22 cellular contexts compared by ENCODE assay signal in the genomic region with DNA sequence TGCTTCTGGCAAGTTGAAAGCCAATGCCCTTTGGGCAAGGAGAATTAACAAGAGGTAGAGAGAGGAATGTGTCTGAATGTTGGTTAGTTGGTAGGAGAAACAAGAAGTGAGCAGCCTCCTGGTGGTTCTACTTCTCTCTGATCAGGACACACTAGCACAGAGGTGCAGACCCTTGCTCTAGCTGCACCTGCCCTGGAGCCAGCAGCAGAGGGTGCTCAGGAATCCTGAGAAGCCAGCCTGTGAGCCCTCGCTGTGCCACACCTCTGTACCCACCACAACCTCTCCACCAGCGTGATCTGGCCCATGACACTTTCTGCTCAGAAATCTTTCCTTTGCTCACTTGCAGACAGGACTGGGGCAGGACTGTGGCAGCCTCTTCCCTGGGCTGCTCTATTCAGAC.
A peak's percentile ranks its signal among the peaks of the same experiment; 100 is the strongest.
DNase-seq lines count a peak whose midpoint lies in the region; ATAC-seq and TF ChIP-seq lines count a peak whose summit lies in the region.
"Had no signal": no experiment of that assay in that cellular context is flagged by ENCODE, and none has a peak within 500 bp of the region (broad histone marks: within the 10 kb centered on the region; RNA-seq: fewer than 3 reads in every experiment).

No MANE protein-coding gene starts in this region.

- no peak overlapping the region for H3K4me3 Mint-ChIP-seq in GM23338

- peaks cover 18% of the 10 kb centered on the region for H3K4me1 Mint-ChIP-seq in GM23338

- no peak overlapping the region for H2BK5ac ChIP-seq in mesendoderm (ENCODE audit: low read length)

- no peaks in the 10 kb centered on the region for H3K36me3 Mint-ChIP-seq in GM23338 (ENCODE audit: low read depth)

- WGBS in mesendoderm (ENCODE audit: extremely low coverage, insufficient coverage, low lambda C conversion rate) = no CpG with 5 or more reads among the region's 2 CpGs
- 70% methylated on average over 2 of the region's 2 CpGs; no CpG with 5 or more reads in 1 of the 2 donors for WGBS in transverse colon (ENCODE audit: low coverage in 1 of 2), 2 donors

- TF ChIP-seq EP300 in Ishikawa (IDR thresholded peaks at IDR 0.05; ENCODE audit: borderline replicate concordance) (no peak), transverse colon (IDR thresholded peaks at IDR 0.05; ENCODE audit: low read depth) (no peak)

- H3K79me1 ChIP-seq in mesendoderm (ENCODE audit: low read length) = no peaks in the 10 kb centered on the region

- no peak overlapping the region for H4K5ac ChIP-seq in mesendoderm (ENCODE audit: low read length)

- peak; percentile 67 for ATAC-seq in GM23338
- ATAC-seq: Panc1 had no signal

- H3K4me2 ChIP-seq in GM23338 (no peak overlapping the region), mesendoderm (ENCODE audit: low read length) (no peak overlapping the region)

- in situ Hi-C loops in transverse colon (cut with MboI; ENCODE audit: low pct_ligation_motif_present in 1 of 4, low pct_unique_long_range_greater_than_20kb in 1 of 4, low sequenced_read_pairs in 3 of 4) = no loop called here

- intact Hi-C loops in transverse colon (cut with DNase I; ENCODE audit: low total_unique reads) = no loop called here

- no peaks in the 10 kb centered on the region for H3K9me3 ChIP-seq in WERI-Rb-1 (ENCODE audit: severe bottlenecking)
- no peaks in the 10 kb centered on the region for H3K9me3 ChIP-seq in effector memory CD4-positive, alpha-beta T cell (ENCODE audit: control insufficient read depth, low read length)
- no peaks in the 10 kb centered on the region for H3K9me3 ChIP-seq in transverse colon
- H3K9me3 ChIP-seq: SJCRH30 had no signal

- H3F3A ChIP-seq in GM23338 (replicated peaks; ENCODE audit: low read depth) = no peaks in the 10 kb centered on the region

- peaks cover 12% of the 10 kb centered on the region for H3K27me3 Mint-ChIP-seq in GM23338 (ENCODE audit: insufficient read depth, low read depth, poor library complexity)

- H3K18ac ChIP-seq in mesendoderm (ENCODE audit: low read length) = no peak overlapping the region

- DNase-seq in GM23338 (ENCODE audit: low spot score) (no peak), WERI-Rb-1 (peak; percentile 40), mesendoderm (peak; percentile 25), transverse colon (no peak)
- DNase-seq in effector memory CD4-positive, alpha-beta T cell = no peak
- DNase-seq in activated naive CD4-positive, alpha-beta T cell (lab: John Stamatoyannopoulos, UW) = no peak
- DNase-seq: ACHN, DMS79 treated with DMSO at 0.1 percent for 48 hours, H7, IMR-90, Karpas-422, NCI-H1092 treated with DMSO at 0.1 percent for 48 hours, NCI-H146, NCI-H2081, NCI-H2227 treated with DMSO at 0.1 percent for 48 hours, NCI-H510A treated with DMSO at 0.1 percent for 48 hours, NCI-H774, SJCRH30, SW 1271 had no signal

- no peaks in the 10 kb centered on the region for H4K20me1 ChIP-seq in GM23338 (replicated peaks; ENCODE audit: insufficient read depth)

- no peak overlapping the region for H2BK15ac ChIP-seq in mesendoderm (replicated peaks; ENCODE audit: low read depth)

- H3K56ac ChIP-seq in mesendoderm (ENCODE audit: low read length) = no peak overlapping the region

- peak in 1 of 2 experiments; percentile 36; a peak in 2 of 4 replicates for TF ChIP-seq CTCF in GM23338 (conservative IDR thresholded peaks at IDR 0.05; ENCODE audit: low read depth in 2 of 2)
- TF ChIP-seq CTCF in WERI-Rb-1 (IDR thresholded peaks at IDR 0.05; ENCODE audit: low read depth, low read length) = peak; percentile 56
- TF ChIP-seq CTCF in transverse colon (IDR thresholded peaks at IDR 0.05) = no peak

- H3K27ac Mint-ChIP-seq in GM23338 = no peak overlapping the region

- H3K79me2 ChIP-seq in GM23338 (replicated peaks; ENCODE audit: insufficient read depth) (no peaks in the 10 kb centered on the region), mesendoderm (ENCODE audit: control insufficient read depth, insufficient read depth, low read length) (no peaks in the 10 kb centered on the region)

- H3K36me3 ChIP-seq in GM23338 (ENCODE audit: insufficient read depth) = no peaks in the 10 kb centered on the region
- H3K36me3 ChIP-seq in WERI-Rb-1 = no peaks in the 10 kb centered on the region
- no peaks in the 10 kb centered on the region for H3K36me3 ChIP-seq in mesendoderm (ENCODE audit: control insufficient read depth, insufficient read depth, low read length)
- no peaks in the 10 kb centered on the region for H3K36me3 ChIP-seq in effector memory CD4-positive, alpha-beta T cell (ENCODE audit: control insufficient read depth, insufficient read depth, low read length)
- H3K36me3 ChIP-seq in transverse colon = no peaks in the 10 kb centered on the region
- H3K36me3 ChIP-seq: SJCRH30 had no signal

- H3K9me3 Mint-ChIP-seq in GM23338 = no peaks in the 10 kb centered on the region

- H3K9me2 ChIP-seq in GM23338 (ENCODE audit: insufficient read depth) = no peaks in the 10 kb centered on the region

- H4K8ac ChIP-seq in mesendoderm (ENCODE audit: low read depth, low read length) = no peak overlapping the region

- no peak overlapping the region for H3K9ac ChIP-seq in mesendoderm (ENCODE audit: low read length)

- no peak overlapping the region for H2AFZ ChIP-seq in GM23338

- H3K27me3 ChIP-seq in GM23338 (ENCODE audit: insufficient read depth) = no peaks in the 10 kb centered on the region
- no peaks in the 10 kb centered on the region for H3K27me3 ChIP-seq in WERI-Rb-1 (ENCODE audit: insufficient read depth, low read depth, severe bottlenecking)
- no peaks in the 10 kb centered on the region for H3K27me3 ChIP-seq in mesendoderm (ENCODE audit: insufficient read depth, low read length, poor library complexity)
- no peaks in the 10 kb centered on the region for H3K27me3 ChIP-seq in effector memory CD4-positive, alpha-beta T cell (replicated peaks; ENCODE audit: control insufficient read depth, insufficient read depth, low read length, poor library complexity, severe bottlenecking)
- H3K27me3 ChIP-seq in transverse colon = no peaks in the 10 kb centered on the region
- H3K27me3 ChIP-seq: SJCRH30 had no signal

- TF ChIP-seq POLR2A in transverse colon (IDR thresholded peaks at IDR 0.05) = no peak

- H3K4ac ChIP-seq in mesendoderm (ENCODE audit: low read depth, low read length) = no peak overlapping the region

- peaks cover 5% of the 10 kb centered on the region; the same call in 1 of the 2 replicates for H3K4me1 ChIP-seq in GM23338 (ENCODE audit: insufficient read depth)
- H3K4me1 ChIP-seq in mesendoderm (ENCODE audit: control insufficient read depth, low read depth, low read length) = peaks cover 4% of the 10 kb centered on the region
- H3K4me1 ChIP-seq in effector memory CD4-positive, alpha-beta T cell (ENCODE audit: control insufficient read depth, insufficient read depth, low read length, poor library complexity, severe bottlenecking) = no peaks in the 10 kb centered on the region
- no peaks in the 10 kb centered on the region for H3K4me1 ChIP-seq in transverse colon
- H3K4me1 ChIP-seq: SJCRH30 had no signal

- no peak overlapping the region for H3K23ac ChIP-seq in mesendoderm (ENCODE audit: low read length)

- H2AK5ac ChIP-seq in mesendoderm (ENCODE audit: low read length) = no peak overlapping the region

- no peak overlapping the region for H3K27ac ChIP-seq in GM23338 (ENCODE audit: low read depth)
- H3K27ac ChIP-seq in WERI-Rb-1 = no peak overlapping the region
- no peak overlapping the region for H3K27ac ChIP-seq in mesendoderm (ENCODE audit: low read depth, low read length)
- no peak overlapping the region for H3K27ac ChIP-seq in effector memory CD4-positive, alpha-beta T cell (ENCODE audit: insufficient read depth, low read length, poor library complexity, severe bottlenecking)
- H3K27ac ChIP-seq in transverse colon = no peak overlapping the region
- H3K27ac ChIP-seq: HL-60, SJCRH30 had no signal

- H2BK120ac ChIP-seq in mesendoderm (ENCODE audit: low read depth, low read length) = no peak overlapping the region

- H3K4me3 ChIP-seq in GM23338 (no peak overlapping the region), WERI-Rb-1 (ENCODE audit: low read depth, low read length) (no peak overlapping the region), mesendoderm (ENCODE audit: low read length) (no peak overlapping the region), transverse colon (no peak overlapping the region)
- H3K4me3 ChIP-seq in effector memory CD4-positive, alpha-beta T cell (ENCODE audit: insufficient read depth, low read depth, low read length, poor library complexity, severe bottlenecking) = no peak overlapping the region
- H3K4me3 ChIP-seq: SJCRH30 had no signal

- peak; percentile 23; the same call in 1 of the 2 replicates for TF ChIP-seq RAD21 in Ishikawa (IDR thresholded peaks at IDR 0.05; ENCODE audit: low read depth)

TF ChIP-seq in GM23338, 12 proteins besides CTCF, POLR2A, EP300 and RAD21 (continues in another document):
- TF ChIP-seq POLR2AphosphoS5 (IDR thresholded peaks at IDR 0.05; ENCODE audit: low read depth) = no peak
- no peak for TF ChIP-seq EZH2 (IDR thresholded peaks at IDR 0.05; ENCODE audit: low read depth, unreplicated experiment)
- no peak for TF ChIP-seq NANOG (IDR thresholded peaks at IDR 0.05; ENCODE audit: borderline replicate concordance)
- no peak for TF ChIP-seq ZNF331 (CRISPR knock-in tag; IDR thresholded peaks at IDR 0.05; ENCODE audit: low read depth)
- no peak for TF ChIP-seq JUNB (IDR thresholded peaks at IDR 0.05; ENCODE audit: unreplicated experiment)

TF ChIP-seq in Ishikawa, 13 proteins besides CTCF, POLR2A, EP300 and RAD21 (continues in another document):
- no peak for TF ChIP-seq YY1 (IDR thresholded peaks at IDR 0.05; ENCODE audit: low read depth)
- TF ChIP-seq, protein P1, sequence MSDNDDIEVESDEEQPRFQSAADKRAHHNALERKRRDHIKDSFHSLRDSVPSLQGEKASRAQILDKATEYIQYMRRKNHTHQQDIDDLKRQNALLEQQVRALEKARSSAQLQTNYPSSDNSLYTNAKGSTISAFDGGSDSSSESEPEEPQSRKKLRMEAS (IDR thresholded peaks at IDR 0.05) = no peak
- no peak for TF ChIP-seq CEBPB (IDR thresholded peaks at IDR 0.05)
- no peak for TF ChIP-seq ZBTB7A (IDR thresholded peaks at IDR 0.05; ENCODE audit: low read depth)
- TF ChIP-seq FOXM1 (IDR thresholded peaks at IDR 0.05; ENCODE audit: borderline replicate concordance, low read depth) = no peak
- no peak for TF ChIP-seq TEAD4 (IDR thresholded peaks at IDR 0.05)
- TF ChIP-seq TAF1 (IDR thresholded peaks at IDR 0.05; ENCODE audit: low read depth) = no peak
- no peak for TF ChIP-seq USF1 (IDR thresholded peaks at IDR 0.05)
- no peak for TF ChIP-seq NFIC (IDR thresholded peaks at IDR 0.05)
- no peak for TF ChIP-seq CREB1 (IDR thresholded peaks at IDR 0.05; ENCODE audit: low read depth)

Comparison
In these comparisons a context has a peak if more than half of its experiments do, and no peak if none do; other contexts are left out.
1. DNase-seq: peak in WERI-Rb-1 (single experiment) and mesendoderm (single experiment); none in GM23338 (single experiment), effector memory CD4-positive, alpha-beta T cell (0 of 3), transverse colon (single experiment) and activated naive CD4-positive, alpha-beta T cell (0 of 4).